Comparison of ENCODE assay signal across 8 cellular contexts in genomic region chr1:211415700-211416099, GRCh38.
A peak's percentile ranks its signal among the peaks of the same experiment; 100 is the strongest.
DNase-seq lines count a peak whose midpoint lies in the region; ATAC-seq, FAIRE-seq and TF ChIP-seq lines count a peak whose summit lies in the region.

No MANE protein-coding gene starts in this region.

- DNase-seq in COLO829 (ENCODE audit: low spot score) (peak; percentile 14), Karpas-422 (no peak), brain microvascular endothelial cell (no peak), GM19239 (ENCODE audit: insufficient read length, low spot score) (no peak), HCEC 1CT (no peak)
- DNase-seq in activated effector memory CD4-positive, alpha-beta T cell treated with Interleukin-2 at 50 U/mL for 16 hours, result no peak

- H3K4me1 ChIP-seq in Karpas-422 (ENCODE audit: low read length), result peaks cover 29% of the 10 kb centered on the region

- TF ChIP-seq CTCF in brain microvascular endothelial cell (IDR thresholded peaks at IDR 0.05; ENCODE audit: low read depth, low read length, missing control alignments) (no peak), neural cell (IDR thresholded peaks at IDR 0.05; ENCODE audit: poor library complexity, severe bottlenecking) (no peak)

- peak overlapping the region; percentile 57 for H3K9ac ChIP-seq in Karpas-422 (ENCODE audit: low read length)
- H3K9ac ChIP-seq in neural cell (ENCODE audit: low read length), result no peak overlapping the region

- H3K36me3 ChIP-seq in Karpas-422 (ENCODE audit: insufficient read depth, low read length), result no peaks in the 10 kb centered on the region
- no peaks in the 10 kb centered on the region for H3K36me3 ChIP-seq in brain microvascular endothelial cell (replicated peaks)
- no peaks in the 10 kb centered on the region for H3K36me3 ChIP-seq in neural cell (ENCODE audit: insufficient read depth, low read length)

- H3K9me2 ChIP-seq in Karpas-422 (replicated peaks; ENCODE audit: insufficient read depth, low read length), result no peaks in the 10 kb centered on the region
- H3K9me2 ChIP-seq in neural cell (ENCODE audit: insufficient read depth, low read length), result no peaks in the 10 kb centered on the region

- H4K20me1 ChIP-seq in Karpas-422 (ENCODE audit: insufficient read depth, low read depth, low read length) (no peaks in the 10 kb centered on the region), neural cell (ENCODE audit: insufficient read depth) (no peaks in the 10 kb centered on the region)

- H2AFZ ChIP-seq in Karpas-422 (ENCODE audit: low read length) (no peak overlapping the region), neural cell (ENCODE audit: low read depth, low read length) (no peak overlapping the region)

- ATAC-seq in GM21786 (IDR thresholded peaks at IDR 0.05; ENCODE audit: unreplicated experiment), result no peak

- H3K27ac ChIP-seq in Karpas-422 (ENCODE audit: low read length) (no peak overlapping the region), brain microvascular endothelial cell (no peak overlapping the region), neural cell (ENCODE audit: low read length) (no peak overlapping the region)

- H3K27me3 ChIP-seq in Karpas-422 (ENCODE audit: low read length) (no peaks in the 10 kb centered on the region), brain microvascular endothelial cell (replicated peaks) (no peaks in the 10 kb centered on the region), neural cell (ENCODE audit: insufficient read depth, low read depth, low read length) (peaks cover 9% of the 10 kb centered on the region)

- H3F3A ChIP-seq in neural cell (ENCODE audit: insufficient read depth, low read length, poor library complexity, severe bottlenecking), result no peaks in the 10 kb centered on the region

- H3K9me3 ChIP-seq in Karpas-422 (ENCODE audit: low read length), result no peaks in the 10 kb centered on the region
- peaks cover 3% of the 10 kb centered on the region for H3K9me3 ChIP-seq in neural cell (ENCODE audit: low read length)

- FAIRE-seq in GM19239 (lab: Jason Lieb, UNC), result no peak

- peak overlapping the region; percentile 60 for H3K4me3 ChIP-seq in Karpas-422 (ENCODE audit: low read length)
- peak overlapping the region; percentile 44 for H3K4me3 ChIP-seq in brain microvascular endothelial cell (ENCODE audit: low read depth, low read length)
- H3K4me3 ChIP-seq in neural cell (ENCODE audit: low read length), result peak overlapping the region; percentile 10

- in situ Hi-C loops in brain microvascular endothelial cell (cut with HindIII; ENCODE audit: low pct_ligation_motif_present, low sequenced_read_pairs), result no loop called here

- H3K4me2 ChIP-seq in Karpas-422 (ENCODE audit: low read depth, low read length, poor library complexity, severe bottlenecking) (peak overlapping the region; percentile 70), neural cell (ENCODE audit: low read length) (no peak overlapping the region)

- no peaks in the 10 kb centered on the region for H3K79me2 ChIP-seq in Karpas-422 (ENCODE audit: low read length)
- H3K79me2 ChIP-seq in neural cell (replicated peaks; ENCODE audit: insufficient read depth, low read length), result no peaks in the 10 kb centered on the region

- TF ChIP-seq EP300 in neural cell (conservative IDR thresholded peaks at IDR 0.05; ENCODE audit: poor library complexity, severe bottlenecking), result no peak

- no peak for TF ChIP-seq RAD21 in neural cell (conservative IDR thresholded peaks at IDR 0.05)

TF ChIP-seq in neural cell, 6 proteins besides CTCF, POLR2A, EP300 and RAD21:
- TF ChIP-seq MXI1 (conservative IDR thresholded peaks at IDR 0.05; ENCODE audit: poor library complexity, severe bottlenecking), result no peak
- TF ChIP-seq EZH2 (IDR thresholded peaks at IDR 0.05; ENCODE audit: borderline replicate concordance, insufficient read depth, low read length, poor library complexity, severe bottlenecking), result no peak
- TF ChIP-seq TAF1 (IDR thresholded peaks at IDR 0.05; ENCODE audit: low read depth), result no peak
- no peak for TF ChIP-seq SMC3 (conservative IDR thresholded peaks at IDR 0.05; ENCODE audit: poor library complexity)
- TF ChIP-seq REST (IDR thresholded peaks at IDR 0.05; ENCODE audit: borderline replicate concordance), result no peak
- TF ChIP-seq POLR2AphosphoS5 (IDR thresholded peaks at IDR 0.05), result no peak
TF ChIP-seq in neural cell: peak in this region for 0.

Comparison
In these comparisons a context has a peak if more than half of its experiments do, and no peak if none do; other contexts are left out.
1. H3K4me3 ChIP-seq: peak in every context shown above with its lines; median percentile 60 in Karpas-422; 44 in brain microvascular endothelial cell; 10 in neural cell.